In genomic region chr15:67884514-67885225, GRCh38 we compare ENCODE assay signal across 8 cellular contexts. TPM values are rescaled to one million over a fixed set of nuclear protein-coding genes. Genes with fewer than 3 reads are reported as not detected.
DNase-seq lines count a peak whose midpoint lies in the region; ATAC-seq and TF ChIP-seq lines count a peak whose summit lies in the region.

No MANE protein-coding gene starts in this region.

- H3K4me3 ChIP-seq in right atrium auricular region (peak overlapping the region; percentile 37 to 45), upper lobe of right lung (peak overlapping the region; percentile 53)

- H3K36me3 Mint-ChIP-seq in CD14-positive monocyte = no peaks in the 10 kb centered on the region

- H3K27ac Mint-ChIP-seq in CD14-positive monocyte = peak overlapping the region; percentile 16 to 88 (median 81)

- peak; percentile 97 for ATAC-seq in upper lobe of right lung
- no peak for ATAC-seq in GM19455 (IDR thresholded peaks at IDR 0.05; ENCODE audit: unreplicated experiment)

- peaks cover 0 to 3% (median 2%) of the 10 kb centered on the region in 3 donors for H3K27me3 Mint-ChIP-seq in CD14-positive monocyte (ENCODE audit: low read depth in 3 of 3)

- DNase-seq in CD14-positive monocyte (ENCODE audit: low spot score) (no peak), HuH-7 (ENCODE audit: low spot score) (peak; percentile 87), T follicular helper cell (ENCODE audit: low read depth) (peak; percentile 20), right atrium auricular region (ENCODE audit: low spot score) (peak; percentile 81), posterior vena cava (ENCODE audit: low spot score) (peak; percentile 94), upper lobe of right lung (peak; percentile 94)

- H3K36me3 ChIP-seq in right atrium auricular region (no peaks in the 10 kb centered on the region), upper lobe of right lung (no peaks in the 10 kb centered on the region)

- intact Hi-C loops in CD14-positive monocyte (cut with micrococcal nuclease) (loop anchor here in 1 of 2 donors (10.0 kb wide), 1 partner anchor 60 kb away; no protein-coding TSS in a partner anchor), posterior vena cava (cut with DNase I) (loop anchor here in 1 of 2 donors (5.0 kb wide), 1 partner anchor 33 kb away; no protein-coding TSS in a partner anchor), upper lobe of right lung (cut with DNase I) (no loop called here)

- H3K4me1 ChIP-seq in right atrium auricular region (peaks cover 0 to 22% of the 10 kb centered on the region in 2 donors), upper lobe of right lung (peaks cover 28% of the 10 kb centered on the region)

- no peak for TF ChIP-seq CTCF in CD14-positive monocyte (IDR thresholded peaks at IDR 0.05)
- no peak for TF ChIP-seq CTCF in right atrium auricular region (IDR thresholded peaks at IDR 0.05)
- TF ChIP-seq CTCF in upper lobe of right lung (IDR thresholded peaks at IDR 0.05) = no peak

- H3K27ac ChIP-seq in angular gyrus (ENCODE audit: low read depth, low read length) (peak overlapping the region; percentile 70), right atrium auricular region (peak overlapping the region; percentile 75 to 89), upper lobe of right lung (peak overlapping the region; percentile 89)

- H3K27me3 ChIP-seq in right atrium auricular region = no peaks in the 10 kb centered on the region
- H3K27me3 ChIP-seq in upper lobe of right lung = no peaks in the 10 kb centered on the region

- peaks cover under 1 to 6% (median 3%) of the 10 kb centered on the region in 7 donors for H3K9me3 Mint-ChIP-seq in CD14-positive monocyte

- H3K4me3 Mint-ChIP-seq in CD14-positive monocyte = peak overlapping the region; percentile 87 to 90

- H3K9me3 ChIP-seq in right atrium auricular region (no peaks in the 10 kb centered on the region), upper lobe of right lung (no peaks in the 10 kb centered on the region)

- H3K4me1 Mint-ChIP-seq in CD14-positive monocyte = peaks cover 68% of the 10 kb centered on the region

RNA-seq across cellular contexts. Expression of gene RNU6-1, which starts 44.8 kb away (rescaled TPM):
- not detected for polyA plus RNA-seq in CD14-positive monocyte
- total RNA-seq in right atrium auricular region (not detected), posterior vena cava (not detected), upper lobe of right lung (not detected)

RNA-seq across cellular contexts. Expression of gene SKOR1, which starts 59.4 kb away (rescaled TPM):
- polyA plus RNA-seq in CD14-positive monocyte = not detected
- total RNA-seq in right atrium auricular region = under 1 TPM in 1 of 2 donors, not detected in 1; 0.12 TPM
- total RNA-seq in posterior vena cava = under 1 TPM; 0.51 to 0.76 TPM
- total RNA-seq in upper lobe of right lung = 0.52 TPM
